10 cellular contexts compared by ENCODE assay signal in the genomic region with DNA sequence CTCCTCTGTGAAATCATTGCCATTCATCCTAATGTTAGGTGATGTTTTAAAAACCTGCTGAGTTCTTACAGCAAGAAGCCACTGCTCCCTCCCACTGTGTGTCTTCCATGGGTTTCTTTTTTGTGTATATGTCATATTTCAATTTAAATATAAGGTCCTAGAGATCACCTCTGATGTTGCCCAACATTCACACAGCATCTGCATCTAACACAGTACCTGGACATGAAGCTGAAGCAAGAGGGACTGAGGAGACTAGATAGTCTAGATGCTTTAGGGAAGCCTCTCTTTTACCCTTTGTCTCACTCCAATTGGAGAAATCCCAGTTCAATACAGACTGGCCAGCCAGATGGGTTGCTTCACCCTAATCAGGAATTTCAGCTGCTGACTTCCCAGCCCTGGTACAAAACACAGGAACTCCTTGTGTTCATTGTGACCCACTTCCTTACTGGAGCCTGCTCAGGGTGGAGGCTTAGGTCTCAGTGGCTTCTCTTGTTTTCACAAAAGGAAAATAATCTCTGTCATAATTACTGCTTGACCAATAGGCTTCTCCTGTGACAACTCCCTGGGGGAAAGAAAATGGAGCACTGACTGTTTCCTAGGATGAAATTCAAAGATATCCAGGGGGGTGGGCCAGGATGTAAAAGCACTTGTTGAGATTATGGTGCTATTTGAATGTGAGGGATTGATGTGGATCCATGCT. TPM values are rescaled to one million over a fixed set of nuclear protein-coding genes. Genes with fewer than 3 reads are reported as not detected.
A peak's percentile ranks its signal among the peaks of the same experiment; 100 is the strongest.
DNase-seq lines count a peak whose midpoint lies in the region; ATAC-seq and TF ChIP-seq lines count a peak whose summit lies in the region.
"Had no signal": no experiment of that assay in that cellular context is flagged by ENCODE, and none has a peak within 500 bp of the region (broad histone marks: within the 10 kb centered on the region; RNA-seq: fewer than 3 reads in every experiment).

No MANE protein-coding gene starts in this region.

- no peaks in the 10 kb centered on the region for H3K27me3 Mint-ChIP-seq in CD4-positive, CD25-positive, alpha-beta regulatory T cell
- H3K27me3 Mint-ChIP-seq in neural progenitor cell (ENCODE audit: insufficient read depth, low read depth) = peaks cover 12% of the 10 kb centered on the region

- H3K27ac ChIP-seq in CD4-positive, CD25-positive, alpha-beta regulatory T cell (ENCODE audit: insufficient read depth, low read length, poor library complexity, severe bottlenecking) = peak overlapping the region; percentile 100
- H3K27ac ChIP-seq in effector memory CD4-positive, alpha-beta T cell (ENCODE audit: insufficient read depth, low read length, poor library complexity, severe bottlenecking) = peak overlapping the region; percentile 99
- no peak overlapping the region for H3K27ac ChIP-seq in neural progenitor cell

- H3K4me3 ChIP-seq in CD4-positive, CD25-positive, alpha-beta regulatory T cell (ENCODE audit: low read depth, low read length) = peak overlapping the region; percentile 12
- no peak overlapping the region for H3K4me3 ChIP-seq in effector memory CD4-positive, alpha-beta T cell (ENCODE audit: insufficient read depth, low read depth, low read length, poor library complexity, severe bottlenecking)
- no peak overlapping the region for H3K4me3 ChIP-seq in neural progenitor cell
- H3K4me3 ChIP-seq: GM23338, MG63 had no signal

- H3K27me3 ChIP-seq in CD4-positive, CD25-positive, alpha-beta regulatory T cell (ENCODE audit: control insufficient read depth, insufficient read depth, low read length) = no peaks in the 10 kb centered on the region
- no peaks in the 10 kb centered on the region for H3K27me3 ChIP-seq in effector memory CD4-positive, alpha-beta T cell (replicated peaks; ENCODE audit: control insufficient read depth, insufficient read depth, low read length, poor library complexity, severe bottlenecking)
- H3K27me3 ChIP-seq in neural progenitor cell = peaks cover 27% of the 10 kb centered on the region

- in situ Hi-C loops in GM13976 (cut with MboI; ENCODE audit: low sequenced_read_pairs, unreplicated experiment) = no loop called here

- TF ChIP-seq CTCF in neural progenitor cell (IDR thresholded peaks at IDR 0.05) (no peak), GM13976 (IDR thresholded peaks at IDR 0.05; ENCODE audit: borderline replicate concordance, control extremely low read depth, extremely low read depth, insufficient read depth, missing control alignments) (no peak)

- H4K20me1 ChIP-seq in neural progenitor cell (ENCODE audit: low read depth) = no peaks in the 10 kb centered on the region

- H3K9me3 Mint-ChIP-seq in CD4-positive, CD25-positive, alpha-beta regulatory T cell = no peaks in the 10 kb centered on the region
- H3K9me3 Mint-ChIP-seq in neural progenitor cell = no peaks in the 10 kb centered on the region
- H3K9me3 Mint-ChIP-seq: GM23338 had no signal

- H3K9ac ChIP-seq in neural progenitor cell = no peak overlapping the region

- no peak for ATAC-seq in CD4-positive, CD25-positive, alpha-beta regulatory T cell (ENCODE audit: low read depth in 2 of 2)
- ATAC-seq in GM18873 (IDR thresholded peaks at IDR 0.05; ENCODE audit: low FRiP score, unreplicated experiment) = no peak
- no peak for ATAC-seq in HG02798 (IDR thresholded peaks at IDR 0.05; ENCODE audit: poor library complexity, unreplicated experiment)
- ATAC-seq: GM23338 had no signal

- no peaks in the 10 kb centered on the region for H3K36me3 Mint-ChIP-seq in CD4-positive, CD25-positive, alpha-beta regulatory T cell
- no peaks in the 10 kb centered on the region for H3K36me3 Mint-ChIP-seq in neural progenitor cell

- peak overlapping the region; percentile 98 to 99 (median 98) for H3K27ac Mint-ChIP-seq in CD4-positive, CD25-positive, alpha-beta regulatory T cell
- H3K27ac Mint-ChIP-seq in neural progenitor cell = peak overlapping the region; percentile 100
- H3K27ac Mint-ChIP-seq: GM23338 had no signal

- H3K4me3 Mint-ChIP-seq in CD4-positive, CD25-positive, alpha-beta regulatory T cell = peak overlapping the region; percentile 84 to 90 (median 88)
- no peak overlapping the region for H3K4me3 Mint-ChIP-seq in neural progenitor cell
- H3K4me3 Mint-ChIP-seq: GM23338 had no signal

- DNase-seq in CD4-positive, CD25-positive, alpha-beta regulatory T cell = no peak
- DNase-seq in NCI-H187 treated with DMSO at 0.1 percent for 48 hours (lab: John Stamatoyannopoulos, UW) = peak; percentile 48
- DNase-seq in effector memory CD4-positive, alpha-beta T cell = no peak
- DNase-seq in neural progenitor cell (ENCODE audit: low spot score) = no peak
- DNase-seq in NCI-H1105 (lab: John Stamatoyannopoulos, UW) = no peak
- DNase-seq in GM13976 (ENCODE audit: low spot score) = no peak
- DNase-seq: MG63 had no signal

- H3K4me1 Mint-ChIP-seq in CD4-positive, CD25-positive, alpha-beta regulatory T cell = peaks cover 39 to 95% (median 71%) of the 10 kb centered on the region in 4 donors
- peaks cover 60% of the 10 kb centered on the region for H3K4me1 Mint-ChIP-seq in neural progenitor cell

- H3K4me1 ChIP-seq in CD4-positive, CD25-positive, alpha-beta regulatory T cell (ENCODE audit: control insufficient read depth, insufficient read depth, low read length, poor library complexity, severe bottlenecking) = peaks cover 90% of the 10 kb centered on the region
- H3K4me1 ChIP-seq in effector memory CD4-positive, alpha-beta T cell (ENCODE audit: control insufficient read depth, insufficient read depth, low read length, poor library complexity, severe bottlenecking) = peaks cover 78% of the 10 kb centered on the region
- peaks cover 68% of the 10 kb centered on the region for H3K4me1 ChIP-seq in neural progenitor cell

- H3K4me2 ChIP-seq in neural progenitor cell = peak overlapping the region; percentile 18
- H3K4me2 ChIP-seq: GM23338 had no signal

- H3K79me2 ChIP-seq in neural progenitor cell (ENCODE audit: low read depth) = no peaks in the 10 kb centered on the region

- H3K9me3 ChIP-seq in CD4-positive, CD25-positive, alpha-beta regulatory T cell (ENCODE audit: control insufficient read depth in 2 of 2, low read length in 2 of 2) = no peaks in the 10 kb centered on the region
- H3K9me3 ChIP-seq in effector memory CD4-positive, alpha-beta T cell (ENCODE audit: control insufficient read depth, low read length) = no peaks in the 10 kb centered on the region
- no peaks in the 10 kb centered on the region for H3K9me3 ChIP-seq in neural progenitor cell (ENCODE audit: low read depth)
- H3K9me3 ChIP-seq: MG63 had no signal

- no peaks in the 10 kb centered on the region for H3K36me3 ChIP-seq in CD4-positive, CD25-positive, alpha-beta regulatory T cell (ENCODE audit: control insufficient read depth, insufficient read depth, low read length)
- no peaks in the 10 kb centered on the region for H3K36me3 ChIP-seq in effector memory CD4-positive, alpha-beta T cell (ENCODE audit: control insufficient read depth, insufficient read depth, low read length)
- no peaks in the 10 kb centered on the region for H3K36me3 ChIP-seq in neural progenitor cell
- H3K36me3 ChIP-seq: MG63 had no signal

- H2AFZ ChIP-seq in neural progenitor cell (replicated peaks) = no peak overlapping the region
- H2AFZ ChIP-seq: GM23338 had no signal

- peaks cover 45% of the 10 kb centered on the region for H3F3A ChIP-seq in neural progenitor cell (ENCODE audit: low read depth)

RNA-seq across cellular contexts. Expression of a gene that starts 17.3 kb away (rescaled TPM):
- total RNA-seq in CD4-positive, CD25-positive, alpha-beta regulatory T cell = 1,002 TPM
- polyA plus RNA-seq in CD4-positive, CD25-positive, alpha-beta regulatory T cell = 100 to 1,000 TPM; 153 to 176 (median 165) TPM
- 26.5 and 47.6 TPM in 2 replicates for total RNA-seq in neural progenitor cell (ENCODE audit: low replicate concordance)

RNA-seq across cellular contexts. Expression of a gene that starts 28.3 kb away (rescaled TPM):
- not detected for total RNA-seq in CD4-positive, CD25-positive, alpha-beta regulatory T cell
- polyA plus RNA-seq in CD4-positive, CD25-positive, alpha-beta regulatory T cell = not detected
- 0.19 TPM in 1 of 2 replicates, not detected in the other for total RNA-seq in neural progenitor cell (ENCODE audit: low replicate concordance)

Comparison
In these comparisons a context has a peak if more than half of its experiments do, and no peak if none do; other contexts are left out.
1. RNA of a gene that starts 17.3 kb away (total RNA-seq): 1,002 TPM in CD4-positive, CD25-positive, alpha-beta regulatory T cell (single experiment); 26.5 to 47.6 TPM in neural progenitor cell; every median in the first group is over 10 times any median in the second.